2 cellular contexts compared by ENCODE assay signal in the genomic region with DNA sequence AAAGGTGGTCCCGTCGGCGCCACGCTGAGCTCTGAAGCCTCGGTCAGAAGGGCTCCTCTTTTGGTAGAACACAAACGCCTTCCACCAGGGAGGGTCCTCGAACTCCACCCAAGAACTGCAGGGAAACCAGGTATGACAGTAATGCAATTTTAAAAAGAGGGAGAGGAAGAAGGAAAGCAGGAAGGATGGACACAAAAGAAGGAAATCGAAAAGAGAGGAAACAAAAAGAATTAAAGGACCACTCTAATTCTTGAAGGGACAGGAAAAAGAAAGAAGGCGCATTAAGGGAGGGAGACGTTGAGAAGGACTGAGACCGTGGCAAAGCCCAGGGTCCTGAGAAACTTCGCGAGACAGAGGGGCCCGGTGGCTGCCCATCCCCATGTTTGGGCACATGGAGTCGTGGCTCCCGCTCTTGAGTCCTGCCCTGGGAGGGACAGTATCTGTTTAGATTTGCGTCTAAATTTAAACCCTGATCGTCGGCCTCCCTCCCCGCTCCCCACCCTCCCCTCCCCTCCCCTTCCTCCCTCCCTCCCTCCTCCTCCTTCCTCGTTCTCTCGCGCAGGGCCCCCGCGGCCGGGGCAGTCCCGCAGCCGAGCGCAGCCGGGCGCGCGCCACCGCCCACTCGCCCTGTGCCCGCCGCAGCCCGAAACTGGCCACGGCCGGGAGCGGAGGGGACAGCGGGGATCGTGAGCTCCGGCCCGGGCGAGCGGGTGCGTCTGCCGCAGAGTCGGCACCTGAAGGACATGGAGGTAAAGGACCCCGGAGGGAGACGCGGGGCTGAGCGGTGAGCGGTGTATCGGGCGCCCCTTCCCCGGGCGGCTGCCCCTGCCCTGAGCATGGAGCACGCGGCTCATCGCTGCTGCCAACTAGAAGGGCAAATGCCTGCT.
TF ChIP-seq lines count a peak whose summit lies in the region.

A gene with protein sequence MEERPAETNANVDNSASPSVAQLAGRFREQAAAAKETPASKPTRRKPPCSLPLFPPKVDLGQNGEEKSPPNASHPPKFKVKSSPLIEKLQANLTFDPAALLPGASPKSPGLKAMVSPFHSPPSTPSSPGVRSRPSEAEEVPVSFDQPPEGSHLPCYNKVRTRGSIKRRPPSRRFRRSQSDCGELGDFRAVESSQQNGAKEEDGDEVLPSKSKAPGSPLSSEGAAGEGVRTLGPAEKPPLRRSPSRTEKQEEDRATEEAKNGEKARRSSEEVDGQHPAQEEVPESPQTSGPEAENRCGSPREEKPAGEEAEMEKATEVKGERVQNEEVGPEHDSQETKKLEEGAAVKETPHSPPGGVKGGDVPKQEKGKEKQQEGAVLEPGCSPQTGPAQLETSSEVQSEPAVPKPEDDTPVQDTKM (plus strand): TSS at position 552 of the 887 bp plus-strand sequence. CDS start 192 bp downstream, at position 744.

TF ChIP-seq in HEK293, 187 proteins besides CTCF, POLR2A, EP300 and RAD21:
- no peak for TF ChIP-seq ZNF394 (tag by site-specific recombination; IDR thresholded peaks at IDR 0.05; ENCODE audit: borderline replicate concordance)
- no peak for TF ChIP-seq ZNF19 (tag by site-specific recombination; IDR thresholded peaks at IDR 0.05; ENCODE audit: low read depth)
- no peak for TF ChIP-seq ZNF830 (tag by site-specific recombination; IDR thresholded peaks at IDR 0.05; ENCODE audit: low read depth)
- TF ChIP-seq ZNF350 (tag by site-specific recombination; IDR thresholded peaks at IDR 0.05), result no peak
- TF ChIP-seq ZNF610 (tag by site-specific recombination; IDR thresholded peaks at IDR 0.05; ENCODE audit: borderline replicate concordance), result no peak
- no peak for TF ChIP-seq ZFHX2 (tag by site-specific recombination; conservative IDR thresholded peaks at IDR 0.05)

TF ChIP-seq in GM12878, 131 proteins besides CTCF, POLR2A, EP300 and RAD21 (continues in another document):
- TF ChIP-seq SMAD5 (IDR thresholded peaks at IDR 0.05; ENCODE audit: low read depth), result no peak
- TF ChIP-seq, protein P1, sequence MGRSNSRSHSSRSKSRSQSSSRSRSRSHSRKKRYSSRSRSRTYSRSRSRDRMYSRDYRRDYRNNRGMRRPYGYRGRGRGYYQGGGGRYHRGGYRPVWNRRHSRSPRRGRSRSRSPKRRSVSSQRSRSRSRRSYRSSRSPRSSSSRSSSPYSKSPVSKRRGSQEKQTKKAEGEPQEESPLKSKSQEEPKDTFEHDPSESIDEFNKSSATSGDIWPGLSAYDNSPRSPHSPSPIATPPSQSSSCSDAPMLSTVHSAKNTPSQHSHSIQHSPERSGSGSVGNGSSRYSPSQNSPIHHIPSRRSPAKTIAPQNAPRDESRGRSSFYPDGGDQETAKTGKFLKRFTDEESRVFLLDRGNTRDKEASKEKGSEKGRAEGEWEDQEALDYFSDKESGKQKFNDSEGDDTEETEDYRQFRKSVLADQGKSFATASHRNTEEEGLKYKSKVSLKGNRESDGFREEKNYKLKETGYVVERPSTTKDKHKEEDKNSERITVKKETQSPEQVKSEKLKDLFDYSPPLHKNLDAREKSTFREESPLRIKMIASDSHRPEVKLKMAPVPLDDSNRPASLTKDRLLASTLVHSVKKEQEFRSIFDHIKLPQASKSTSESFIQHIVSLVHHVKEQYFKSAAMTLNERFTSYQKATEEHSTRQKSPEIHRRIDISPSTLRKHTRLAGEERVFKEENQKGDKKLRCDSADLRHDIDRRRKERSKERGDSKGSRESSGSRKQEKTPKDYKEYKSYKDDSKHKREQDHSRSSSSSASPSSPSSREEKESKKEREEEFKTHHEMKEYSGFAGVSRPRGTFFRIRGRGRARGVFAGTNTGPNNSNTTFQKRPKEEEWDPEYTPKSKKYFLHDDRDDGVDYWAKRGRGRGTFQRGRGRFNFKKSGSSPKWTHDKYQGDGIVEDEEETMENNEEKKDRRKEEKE (IDR thresholded peaks at IDR 0.05), result no peak
- TF ChIP-seq ZNF24 (IDR thresholded peaks at IDR 0.05), result peak; percentile 44; the same call in 1 of the 2 replicates
- TF ChIP-seq YY1 (IDR thresholded peaks at IDR 0.05; ENCODE audit: low read depth, low read length), result peak; percentile 5; the same call in 1 of the 2 replicates
- TF ChIP-seq, protein P2, sequence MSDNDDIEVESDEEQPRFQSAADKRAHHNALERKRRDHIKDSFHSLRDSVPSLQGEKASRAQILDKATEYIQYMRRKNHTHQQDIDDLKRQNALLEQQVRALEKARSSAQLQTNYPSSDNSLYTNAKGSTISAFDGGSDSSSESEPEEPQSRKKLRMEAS (IDR thresholded peaks at IDR 0.05; ENCODE audit: low read depth, low read length), result no peak
- no peak for TF ChIP-seq TCF7 (IDR thresholded peaks at IDR 0.05; ENCODE audit: borderline replicate concordance)
- 0 out of 2 replicates have a peak, but pooled peaks have one; percentile 40 for TF ChIP-seq NR2F1 (conservative IDR thresholded peaks at IDR 0.05)
- no peak for TF ChIP-seq ZBED1 (IDR thresholded peaks at IDR 0.05; ENCODE audit: borderline replicate concordance)
- TF ChIP-seq, protein P3, sequence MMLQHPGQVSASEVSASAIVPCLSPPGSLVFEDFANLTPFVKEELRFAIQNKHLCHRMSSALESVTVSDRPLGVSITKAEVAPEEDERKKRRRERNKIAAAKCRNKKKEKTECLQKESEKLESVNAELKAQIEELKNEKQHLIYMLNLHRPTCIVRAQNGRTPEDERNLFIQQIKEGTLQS (IDR thresholded peaks at IDR 0.05; ENCODE audit: borderline replicate concordance, extremely low read depth, low read depth, low read length), result no peak
- TF ChIP-seq, protein P4, sequence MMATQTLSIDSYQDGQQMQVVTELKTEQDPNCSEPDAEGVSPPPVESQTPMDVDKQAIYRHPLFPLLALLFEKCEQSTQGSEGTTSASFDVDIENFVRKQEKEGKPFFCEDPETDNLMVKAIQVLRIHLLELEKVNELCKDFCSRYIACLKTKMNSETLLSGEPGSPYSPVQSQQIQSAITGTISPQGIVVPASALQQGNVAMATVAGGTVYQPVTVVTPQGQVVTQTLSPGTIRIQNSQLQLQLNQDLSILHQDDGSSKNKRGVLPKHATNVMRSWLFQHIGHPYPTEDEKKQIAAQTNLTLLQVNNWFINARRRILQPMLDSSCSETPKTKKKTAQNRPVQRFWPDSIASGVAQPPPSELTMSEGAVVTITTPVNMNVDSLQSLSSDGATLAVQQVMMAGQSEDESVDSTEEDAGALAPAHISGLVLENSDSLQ (IDR thresholded peaks at IDR 0.05), result no peak
- no peak for TF ChIP-seq CREM (IDR thresholded peaks at IDR 0.05; ENCODE audit: low read depth)
- TF ChIP-seq BACH1 (IDR thresholded peaks at IDR 0.05; ENCODE audit: borderline replicate concordance), result peak; percentile 90
- TF ChIP-seq, protein P5, sequence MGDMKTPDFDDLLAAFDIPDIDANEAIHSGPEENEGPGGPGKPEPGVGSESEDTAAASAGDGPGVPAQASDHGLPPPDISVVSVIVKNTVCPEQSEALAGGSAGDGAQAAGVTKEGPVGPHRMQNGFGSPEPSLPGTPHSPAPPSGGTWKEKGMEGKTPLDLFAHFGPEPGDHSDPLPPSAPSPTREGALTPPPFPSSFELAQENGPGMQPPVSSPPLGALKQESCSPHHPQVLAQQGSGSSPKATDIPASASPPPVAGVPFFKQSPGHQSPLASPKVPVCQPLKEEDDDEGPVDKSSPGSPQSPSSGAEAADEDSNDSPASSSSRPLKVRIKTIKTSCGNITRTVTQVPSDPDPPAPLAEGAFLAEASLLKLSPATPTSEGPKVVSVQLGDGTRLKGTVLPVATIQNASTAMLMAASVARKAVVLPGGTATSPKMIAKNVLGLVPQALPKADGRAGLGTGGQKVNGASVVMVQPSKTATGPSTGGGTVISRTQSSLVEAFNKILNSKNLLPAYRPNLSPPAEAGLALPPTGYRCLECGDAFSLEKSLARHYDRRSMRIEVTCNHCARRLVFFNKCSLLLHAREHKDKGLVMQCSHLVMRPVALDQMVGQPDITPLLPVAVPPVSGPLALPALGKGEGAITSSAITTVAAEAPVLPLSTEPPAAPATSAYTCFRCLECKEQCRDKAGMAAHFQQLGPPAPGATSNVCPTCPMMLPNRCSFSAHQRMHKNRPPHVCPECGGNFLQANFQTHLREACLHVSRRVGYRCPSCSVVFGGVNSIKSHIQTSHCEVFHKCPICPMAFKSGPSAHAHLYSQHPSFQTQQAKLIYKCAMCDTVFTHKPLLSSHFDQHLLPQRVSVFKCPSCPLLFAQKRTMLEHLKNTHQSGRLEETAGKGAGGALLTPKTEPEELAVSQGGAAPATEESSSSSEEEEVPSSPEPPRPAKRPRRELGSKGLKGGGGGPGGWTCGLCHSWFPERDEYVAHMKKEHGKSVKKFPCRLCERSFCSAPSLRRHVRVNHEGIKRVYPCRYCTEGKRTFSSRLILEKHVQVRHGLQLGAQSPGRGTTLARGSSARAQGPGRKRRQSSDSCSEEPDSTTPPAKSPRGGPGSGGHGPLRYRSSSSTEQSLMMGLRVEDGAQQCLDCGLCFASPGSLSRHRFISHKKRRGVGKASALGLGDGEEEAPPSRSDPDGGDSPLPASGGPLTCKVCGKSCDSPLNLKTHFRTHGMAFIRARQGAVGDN (IDR thresholded peaks at IDR 0.05), result peak; percentile 72; the same call in 1 of the 2 replicates
- TF ChIP-seq MXI1 (IDR thresholded peaks at IDR 0.05; ENCODE audit: low read depth, low read length), result no peak
- TF ChIP-seq ZNF207 (IDR thresholded peaks at IDR 0.05; ENCODE audit: borderline replicate concordance), result peak; percentile 74; the same call in 1 of the 2 replicates
- TF ChIP-seq CEBPB (IDR thresholded peaks at IDR 0.05; ENCODE audit: borderline replicate concordance in 1 of 2, low read depth in 2 of 2, low read length in 2 of 2), result no peak
- TF ChIP-seq ZNF217 (IDR thresholded peaks at IDR 0.05), result no peak
- TF ChIP-seq MYC (IDR thresholded peaks at IDR 0.05; ENCODE audit: insufficient read depth, insufficient read length, insufficient replicate concordance, low read length, severe bottlenecking), result no peak
- TF ChIP-seq, protein P6, sequence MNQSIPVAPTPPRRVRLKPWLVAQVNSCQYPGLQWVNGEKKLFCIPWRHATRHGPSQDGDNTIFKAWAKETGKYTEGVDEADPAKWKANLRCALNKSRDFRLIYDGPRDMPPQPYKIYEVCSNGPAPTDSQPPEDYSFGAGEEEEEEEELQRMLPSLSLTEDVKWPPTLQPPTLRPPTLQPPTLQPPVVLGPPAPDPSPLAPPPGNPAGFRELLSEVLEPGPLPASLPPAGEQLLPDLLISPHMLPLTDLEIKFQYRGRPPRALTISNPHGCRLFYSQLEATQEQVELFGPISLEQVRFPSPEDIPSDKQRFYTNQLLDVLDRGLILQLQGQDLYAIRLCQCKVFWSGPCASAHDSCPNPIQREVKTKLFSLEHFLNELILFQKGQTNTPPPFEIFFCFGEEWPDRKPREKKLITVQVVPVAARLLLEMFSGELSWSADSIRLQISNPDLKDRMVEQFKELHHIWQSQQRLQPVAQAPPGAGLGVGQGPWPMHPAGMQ (IDR thresholded peaks at IDR 0.05; ENCODE audit: borderline replicate concordance), result no peak
- TF ChIP-seq SPI1 (IDR thresholded peaks at IDR 0.05; ENCODE audit: borderline replicate concordance, insufficient read depth, low read depth, low read length), result no peak
- no peak for TF ChIP-seq NFYA (IDR thresholded peaks at IDR 0.05; ENCODE audit: borderline replicate concordance, low read depth, low read length)
- TF ChIP-seq CBX5 (IDR thresholded peaks at IDR 0.05; ENCODE audit: low read depth), result no peak
- TF ChIP-seq NBN (IDR thresholded peaks at IDR 0.05), result peak; percentile 78
- TF ChIP-seq DPF2 (IDR thresholded peaks at IDR 0.05), result peak; percentile 90
- TF ChIP-seq, protein P7, sequence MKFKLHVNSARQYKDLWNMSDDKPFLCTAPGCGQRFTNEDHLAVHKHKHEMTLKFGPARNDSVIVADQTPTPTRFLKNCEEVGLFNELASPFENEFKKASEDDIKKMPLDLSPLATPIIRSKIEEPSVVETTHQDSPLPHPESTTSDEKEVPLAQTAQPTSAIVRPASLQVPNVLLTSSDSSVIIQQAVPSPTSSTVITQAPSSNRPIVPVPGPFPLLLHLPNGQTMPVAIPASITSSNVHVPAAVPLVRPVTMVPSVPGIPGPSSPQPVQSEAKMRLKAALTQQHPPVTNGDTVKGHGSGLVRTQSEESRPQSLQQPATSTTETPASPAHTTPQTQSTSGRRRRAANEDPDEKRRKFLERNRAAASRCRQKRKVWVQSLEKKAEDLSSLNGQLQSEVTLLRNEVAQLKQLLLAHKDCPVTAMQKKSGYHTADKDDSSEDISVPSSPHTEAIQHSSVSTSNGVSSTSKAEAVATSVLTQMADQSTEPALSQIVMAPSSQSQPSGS (IDR thresholded peaks at IDR 0.05; ENCODE audit: low read length), result no peak
- no peak for TF ChIP-seq YBX1 (IDR thresholded peaks at IDR 0.05)
- peak in 1 of 2 experiments; percentile 75; a peak in 2 of 3 replicates for TF ChIP-seq EGR1 (IDR thresholded peaks at IDR 0.05; ENCODE audit: borderline replicate concordance in 1 of 2, low read depth in 2 of 2, low read length in 2 of 2)
- 0 out of 2 replicates have a peak, but pooled peaks have one; percentile 33 for TF ChIP-seq CHD1 (IDR thresholded peaks at IDR 0.05; ENCODE audit: low read depth, low read length)
- TF ChIP-seq POLR2AphosphoS5 (IDR thresholded peaks at IDR 0.05; ENCODE audit: low read length), result peak; percentile 80
- TF ChIP-seq, protein P8, sequence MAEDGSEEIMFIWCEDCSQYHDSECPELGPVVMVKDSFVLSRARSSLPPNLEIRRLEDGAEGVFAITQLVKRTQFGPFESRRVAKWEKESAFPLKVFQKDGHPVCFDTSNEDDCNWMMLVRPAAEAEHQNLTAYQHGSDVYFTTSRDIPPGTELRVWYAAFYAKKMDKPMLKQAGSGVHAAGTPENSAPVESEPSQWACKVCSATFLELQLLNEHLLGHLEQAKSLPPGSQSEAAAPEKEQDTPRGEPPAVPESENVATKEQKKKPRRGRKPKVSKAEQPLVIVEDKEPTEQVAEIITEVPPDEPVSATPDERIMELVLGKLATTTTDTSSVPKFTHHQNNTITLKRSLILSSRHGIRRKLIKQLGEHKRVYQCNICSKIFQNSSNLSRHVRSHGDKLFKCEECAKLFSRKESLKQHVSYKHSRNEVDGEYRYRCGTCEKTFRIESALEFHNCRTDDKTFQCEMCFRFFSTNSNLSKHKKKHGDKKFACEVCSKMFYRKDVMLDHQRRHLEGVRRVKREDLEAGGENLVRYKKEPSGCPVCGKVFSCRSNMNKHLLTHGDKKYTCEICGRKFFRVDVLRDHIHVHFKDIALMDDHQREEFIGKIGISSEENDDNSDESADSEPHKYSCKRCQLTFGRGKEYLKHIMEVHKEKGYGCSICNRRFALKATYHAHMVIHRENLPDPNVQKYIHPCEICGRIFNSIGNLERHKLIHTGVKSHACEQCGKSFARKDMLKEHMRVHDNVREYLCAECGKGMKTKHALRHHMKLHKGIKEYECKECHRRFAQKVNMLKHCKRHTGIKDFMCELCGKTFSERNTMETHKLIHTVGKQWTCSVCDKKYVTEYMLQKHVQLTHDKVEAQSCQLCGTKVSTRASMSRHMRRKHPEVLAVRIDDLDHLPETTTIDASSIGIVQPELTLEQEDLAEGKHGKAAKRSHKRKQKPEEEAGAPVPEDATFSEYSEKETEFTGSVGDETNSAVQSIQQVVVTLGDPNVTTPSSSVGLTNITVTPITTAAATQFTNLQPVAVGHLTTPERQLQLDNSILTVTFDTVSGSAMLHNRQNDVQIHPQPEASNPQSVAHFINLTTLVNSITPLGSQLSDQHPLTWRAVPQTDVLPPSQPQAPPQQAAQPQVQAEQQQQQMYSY (CRISPR knock-in tag; IDR thresholded peaks at IDR 0.05), result no peak
- TF ChIP-seq BHLHE40 (IDR thresholded peaks at IDR 0.05; ENCODE audit: borderline replicate concordance in 1 of 2, low read depth in 2 of 2, low read length in 1 of 2), result peak; percentile 37 to 77; a peak in 3 of 4 replicates
- no peak for TF ChIP-seq RCOR1 (conservative IDR thresholded peaks at IDR 0.05; ENCODE audit: low read depth, low read length)
